Comparison of ENCODE assay signal across 1 cellular context in genomic region chrX:21944136-21944615, GRCh38.
TF ChIP-seq lines count a peak whose summit lies in the region.

No MANE protein-coding gene starts in this region.

TF ChIP-seq in WTC11, 78 proteins besides CTCF, POLR2A, EP300 and RAD21 (continued from another document):
- no peak for TF ChIP-seq ZBTB43 (CRISPR knock-in tag; IDR thresholded peaks at IDR 0.05)
- TF ChIP-seq PRDM15 (CRISPR knock-in tag; IDR thresholded peaks at IDR 0.05): no peak
